ENCODE assay signal across 1 cellular context in the genomic region with DNA sequence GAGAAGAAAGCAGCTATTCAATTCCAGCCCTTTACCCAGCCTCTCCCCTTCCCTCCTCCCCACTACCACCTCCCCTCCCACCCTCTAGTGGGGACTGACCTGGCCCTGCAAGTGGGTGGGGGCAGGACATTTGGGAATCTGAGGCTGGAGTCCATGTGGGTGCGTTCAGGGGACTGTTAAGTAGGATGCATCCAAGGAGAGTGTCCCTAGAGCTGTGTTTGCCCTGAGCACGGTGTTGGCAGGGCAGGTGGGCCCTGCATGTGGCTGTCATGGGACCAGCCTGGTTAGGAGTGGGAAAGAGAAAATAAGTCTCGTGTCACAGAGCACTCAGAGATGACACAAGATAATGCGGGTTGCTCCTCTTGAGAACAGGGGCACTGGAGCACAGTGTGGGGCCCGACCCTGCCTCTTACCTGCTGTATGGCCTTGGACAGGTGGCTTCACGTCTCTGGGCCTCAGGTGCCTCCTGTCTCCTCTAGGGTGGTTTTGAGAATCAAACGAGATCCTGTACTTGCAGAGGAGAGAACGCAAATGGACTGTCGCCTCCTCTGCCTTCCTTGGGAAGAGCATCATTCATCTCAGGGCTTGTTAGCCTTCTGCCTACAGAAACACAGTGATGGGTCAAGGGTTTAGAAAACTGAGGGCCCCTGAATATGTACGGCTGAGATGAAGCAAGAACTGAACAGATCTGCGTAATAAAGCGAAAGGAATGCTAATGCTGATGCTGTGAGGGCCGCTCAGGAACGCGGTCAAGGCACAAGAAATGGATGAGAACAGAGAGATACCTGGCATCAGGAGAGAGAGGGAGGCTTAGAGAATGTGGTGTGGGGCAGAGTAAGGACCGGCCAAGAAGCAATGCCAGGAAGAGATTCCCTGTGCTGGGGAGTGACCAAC.
TF ChIP-seq lines count a peak whose summit lies in the region.

No MANE protein-coding gene starts in this region.

TF ChIP-seq in HepG2, 621 proteins besides CTCF, POLR2A, EP300 and RAD21 (continued from another document and continues in another):
- TF ChIP-seq, protein P1, sequence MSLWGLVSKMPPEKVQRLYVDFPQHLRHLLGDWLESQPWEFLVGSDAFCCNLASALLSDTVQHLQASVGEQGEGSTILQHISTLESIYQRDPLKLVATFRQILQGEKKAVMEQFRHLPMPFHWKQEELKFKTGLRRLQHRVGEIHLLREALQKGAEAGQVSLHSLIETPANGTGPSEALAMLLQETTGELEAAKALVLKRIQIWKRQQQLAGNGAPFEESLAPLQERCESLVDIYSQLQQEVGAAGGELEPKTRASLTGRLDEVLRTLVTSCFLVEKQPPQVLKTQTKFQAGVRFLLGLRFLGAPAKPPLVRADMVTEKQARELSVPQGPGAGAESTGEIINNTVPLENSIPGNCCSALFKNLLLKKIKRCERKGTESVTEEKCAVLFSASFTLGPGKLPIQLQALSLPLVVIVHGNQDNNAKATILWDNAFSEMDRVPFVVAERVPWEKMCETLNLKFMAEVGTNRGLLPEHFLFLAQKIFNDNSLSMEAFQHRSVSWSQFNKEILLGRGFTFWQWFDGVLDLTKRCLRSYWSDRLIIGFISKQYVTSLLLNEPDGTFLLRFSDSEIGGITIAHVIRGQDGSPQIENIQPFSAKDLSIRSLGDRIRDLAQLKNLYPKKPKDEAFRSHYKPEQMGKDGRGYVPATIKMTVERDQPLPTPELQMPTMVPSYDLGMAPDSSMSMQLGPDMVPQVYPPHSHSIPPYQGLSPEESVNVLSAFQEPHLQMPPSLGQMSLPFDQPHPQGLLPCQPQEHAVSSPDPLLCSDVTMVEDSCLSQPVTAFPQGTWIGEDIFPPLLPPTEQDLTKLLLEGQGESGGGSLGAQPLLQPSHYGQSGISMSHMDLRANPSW (CRISPR knock-in tag; IDR thresholded peaks at IDR 0.05; ENCODE audit: borderline replicate concordance): 0 out of 2 replicates have a peak, but pooled peaks have one; percentile 29
- TF ChIP-seq GTF2F1 (IDR thresholded peaks at IDR 0.05; ENCODE audit: low read length) (0 out of 2 replicates have a peak, but pooled peaks have one; percentile 13), ZNF224 (CRISPR knock-in tag; IDR thresholded peaks at IDR 0.05) (0 out of 2 replicates have a peak, but pooled peaks have one; percentile 1), SMYD3 (CRISPR knock-in tag; IDR thresholded peaks at IDR 0.05) (peak; percentile 72; the same call in 1 of the 2 replicates), HMG20A (CRISPR knock-in tag; IDR thresholded peaks at IDR 0.05; ENCODE audit: borderline replicate concordance) (peak; percentile 47), ZNF3 (CRISPR knock-in tag; IDR thresholded peaks at IDR 0.05) (no peak), AGO2 (optimal IDR thresholded peaks at IDR 0.05; ENCODE audit: low read depth, low read length) (peak; percentile 57), CAMTA2 (CRISPR knock-in tag; IDR thresholded peaks at IDR 0.05; ENCODE audit: borderline replicate concordance) (0 out of 2 replicates have a peak, but pooled peaks have one; percentile 64), ZNF616 (CRISPR knock-in tag; IDR thresholded peaks at IDR 0.05; ENCODE audit: low read depth) (no peak), MED8 (CRISPR knock-in tag; IDR thresholded peaks at IDR 0.05; ENCODE audit: insufficient replicate concordance) (no peak), ZBTB21 (CRISPR knock-in tag; IDR thresholded peaks at IDR 0.05) (0 out of 2 replicates have a peak, but pooled peaks have one; percentile 9), ZSCAN9 (CRISPR knock-in tag; IDR thresholded peaks at IDR 0.05; ENCODE audit: borderline replicate concordance) (peak; percentile 47), ZNF12 (CRISPR knock-in tag; IDR thresholded peaks at IDR 0.05) (no peak), ZNF580 (CRISPR knock-in tag; IDR thresholded peaks at IDR 0.05; ENCODE audit: borderline replicate concordance, low read depth) (no peak), ZBTB43 (CRISPR knock-in tag; conservative IDR thresholded peaks at IDR 0.05) (0 out of 2 replicates have a peak, but pooled peaks have one; percentile 31), MIXL1 (CRISPR knock-in tag; IDR thresholded peaks at IDR 0.05) (no peak), E2F5 (CRISPR knock-in tag; conservative IDR thresholded peaks at IDR 0.05) (0 out of 2 replicates have a peak, but pooled peaks have one; percentile 11), ZNF263 (CRISPR knock-in tag; IDR thresholded peaks at IDR 0.05) (peak; percentile 58), SALL1 (CRISPR knock-in tag; IDR thresholded peaks at IDR 0.05) (peak; percentile 81; the same call in 1 of the 2 replicates), RARA (CRISPR knock-in tag; IDR thresholded peaks at IDR 0.05) (peak; percentile 64), ZNF205 (CRISPR knock-in tag; IDR thresholded peaks at IDR 0.05) (peak; percentile 61), SIX1 (CRISPR knock-in tag; IDR thresholded peaks at IDR 0.05; ENCODE audit: borderline replicate concordance) (no peak), ZNF292 (CRISPR knock-in tag; IDR thresholded peaks at IDR 0.05; ENCODE audit: borderline replicate concordance, low read depth) (peak; percentile 73; the same call in 1 of the 2 replicates), MIER2 (CRISPR knock-in tag; IDR thresholded peaks at IDR 0.05) (no peak; the same call in 1 of the 2 replicates), ZNF138 (CRISPR knock-in tag; IDR thresholded peaks at IDR 0.05; ENCODE audit: low read depth) (peak; percentile 54; the same call in 1 of the 2 replicates), KAT7 (CRISPR knock-in tag; IDR thresholded peaks at IDR 0.05; ENCODE audit: borderline replicate concordance) (peak; percentile 69; the same call in 1 of the 2 replicates)
- TF ChIP-seq, protein P2, sequence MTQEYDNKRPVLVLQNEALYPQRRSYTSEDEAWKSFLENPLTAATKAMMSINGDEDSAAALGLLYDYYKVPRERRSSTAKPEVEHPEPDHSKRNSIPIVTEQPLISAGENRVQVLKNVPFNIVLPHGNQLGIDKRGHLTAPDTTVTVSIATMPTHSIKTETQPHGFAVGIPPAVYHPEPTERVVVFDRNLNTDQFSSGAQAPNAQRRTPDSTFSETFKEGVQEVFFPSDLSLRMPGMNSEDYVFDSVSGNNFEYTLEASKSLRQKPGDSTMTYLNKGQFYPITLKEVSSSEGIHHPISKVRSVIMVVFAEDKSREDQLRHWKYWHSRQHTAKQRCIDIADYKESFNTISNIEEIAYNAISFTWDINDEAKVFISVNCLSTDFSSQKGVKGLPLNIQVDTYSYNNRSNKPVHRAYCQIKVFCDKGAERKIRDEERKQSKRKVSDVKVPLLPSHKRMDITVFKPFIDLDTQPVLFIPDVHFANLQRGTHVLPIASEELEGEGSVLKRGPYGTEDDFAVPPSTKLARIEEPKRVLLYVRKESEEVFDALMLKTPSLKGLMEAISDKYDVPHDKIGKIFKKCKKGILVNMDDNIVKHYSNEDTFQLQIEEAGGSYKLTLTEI (CRISPR knock-in tag; conservative IDR thresholded peaks at IDR 0.05): no peak
- TF ChIP-seq, protein P3, sequence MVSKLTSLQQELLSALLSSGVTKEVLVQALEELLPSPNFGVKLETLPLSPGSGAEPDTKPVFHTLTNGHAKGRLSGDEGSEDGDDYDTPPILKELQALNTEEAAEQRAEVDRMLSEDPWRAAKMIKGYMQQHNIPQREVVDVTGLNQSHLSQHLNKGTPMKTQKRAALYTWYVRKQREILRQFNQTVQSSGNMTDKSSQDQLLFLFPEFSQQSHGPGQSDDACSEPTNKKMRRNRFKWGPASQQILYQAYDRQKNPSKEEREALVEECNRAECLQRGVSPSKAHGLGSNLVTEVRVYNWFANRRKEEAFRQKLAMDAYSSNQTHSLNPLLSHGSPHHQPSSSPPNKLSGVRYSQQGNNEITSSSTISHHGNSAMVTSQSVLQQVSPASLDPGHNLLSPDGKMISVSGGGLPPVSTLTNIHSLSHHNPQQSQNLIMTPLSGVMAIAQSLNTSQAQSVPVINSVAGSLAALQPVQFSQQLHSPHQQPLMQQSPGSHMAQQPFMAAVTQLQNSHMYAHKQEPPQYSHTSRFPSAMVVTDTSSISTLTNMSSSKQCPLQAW (CRISPR knock-in tag; IDR thresholded peaks at IDR 0.05): peak; percentile 27; the same call in 1 of the 2 replicates
- TF ChIP-seq, protein P4, sequence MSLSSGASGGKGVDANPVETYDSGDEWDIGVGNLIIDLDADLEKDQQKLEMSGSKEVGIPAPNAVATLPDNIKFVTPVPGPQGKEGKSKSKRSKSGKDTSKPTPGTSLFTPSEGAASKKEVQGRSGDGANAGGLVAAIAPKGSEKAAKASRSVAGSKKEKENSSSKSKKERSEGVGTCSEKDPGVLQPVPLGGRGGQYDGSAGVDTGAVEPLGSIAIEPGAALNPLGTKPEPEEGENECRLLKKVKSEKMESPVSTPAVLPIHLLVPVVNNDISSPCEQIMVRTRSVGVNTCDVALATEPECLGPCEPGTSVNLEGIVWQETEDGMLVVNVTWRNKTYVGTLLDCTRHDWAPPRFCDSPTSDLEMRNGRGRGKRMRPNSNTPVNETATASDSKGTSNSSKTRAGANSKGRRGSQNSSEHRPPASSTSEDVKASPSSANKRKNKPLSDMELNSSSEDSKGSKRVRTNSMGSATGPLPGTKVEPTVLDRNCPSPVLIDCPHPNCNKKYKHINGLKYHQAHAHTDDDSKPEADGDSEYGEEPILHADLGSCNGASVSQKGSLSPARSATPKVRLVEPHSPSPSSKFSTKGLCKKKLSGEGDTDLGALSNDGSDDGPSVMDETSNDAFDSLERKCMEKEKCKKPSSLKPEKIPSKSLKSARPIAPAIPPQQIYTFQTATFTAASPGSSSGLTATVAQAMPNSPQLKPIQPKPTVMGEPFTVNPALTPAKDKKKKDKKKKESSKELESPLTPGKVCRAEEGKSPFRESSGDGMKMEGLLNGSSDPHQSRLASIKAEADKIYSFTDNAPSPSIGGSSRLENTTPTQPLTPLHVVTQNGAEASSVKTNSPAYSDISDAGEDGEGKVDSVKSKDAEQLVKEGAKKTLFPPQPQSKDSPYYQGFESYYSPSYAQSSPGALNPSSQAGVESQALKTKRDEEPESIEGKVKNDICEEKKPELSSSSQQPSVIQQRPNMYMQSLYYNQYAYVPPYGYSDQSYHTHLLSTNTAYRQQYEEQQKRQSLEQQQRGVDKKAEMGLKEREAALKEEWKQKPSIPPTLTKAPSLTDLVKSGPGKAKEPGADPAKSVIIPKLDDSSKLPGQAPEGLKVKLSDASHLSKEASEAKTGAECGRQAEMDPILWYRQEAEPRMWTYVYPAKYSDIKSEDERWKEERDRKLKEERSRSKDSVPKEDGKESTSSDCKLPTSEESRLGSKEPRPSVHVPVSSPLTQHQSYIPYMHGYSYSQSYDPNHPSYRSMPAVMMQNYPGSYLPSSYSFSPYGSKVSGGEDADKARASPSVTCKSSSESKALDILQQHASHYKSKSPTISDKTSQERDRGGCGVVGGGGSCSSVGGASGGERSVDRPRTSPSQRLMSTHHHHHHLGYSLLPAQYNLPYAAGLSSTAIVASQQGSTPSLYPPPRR (CRISPR knock-in tag; IDR thresholded peaks at IDR 0.05; ENCODE audit: borderline replicate concordance): no peak; the same call in 1 of the 2 replicates
- TF ChIP-seq, protein P5, sequence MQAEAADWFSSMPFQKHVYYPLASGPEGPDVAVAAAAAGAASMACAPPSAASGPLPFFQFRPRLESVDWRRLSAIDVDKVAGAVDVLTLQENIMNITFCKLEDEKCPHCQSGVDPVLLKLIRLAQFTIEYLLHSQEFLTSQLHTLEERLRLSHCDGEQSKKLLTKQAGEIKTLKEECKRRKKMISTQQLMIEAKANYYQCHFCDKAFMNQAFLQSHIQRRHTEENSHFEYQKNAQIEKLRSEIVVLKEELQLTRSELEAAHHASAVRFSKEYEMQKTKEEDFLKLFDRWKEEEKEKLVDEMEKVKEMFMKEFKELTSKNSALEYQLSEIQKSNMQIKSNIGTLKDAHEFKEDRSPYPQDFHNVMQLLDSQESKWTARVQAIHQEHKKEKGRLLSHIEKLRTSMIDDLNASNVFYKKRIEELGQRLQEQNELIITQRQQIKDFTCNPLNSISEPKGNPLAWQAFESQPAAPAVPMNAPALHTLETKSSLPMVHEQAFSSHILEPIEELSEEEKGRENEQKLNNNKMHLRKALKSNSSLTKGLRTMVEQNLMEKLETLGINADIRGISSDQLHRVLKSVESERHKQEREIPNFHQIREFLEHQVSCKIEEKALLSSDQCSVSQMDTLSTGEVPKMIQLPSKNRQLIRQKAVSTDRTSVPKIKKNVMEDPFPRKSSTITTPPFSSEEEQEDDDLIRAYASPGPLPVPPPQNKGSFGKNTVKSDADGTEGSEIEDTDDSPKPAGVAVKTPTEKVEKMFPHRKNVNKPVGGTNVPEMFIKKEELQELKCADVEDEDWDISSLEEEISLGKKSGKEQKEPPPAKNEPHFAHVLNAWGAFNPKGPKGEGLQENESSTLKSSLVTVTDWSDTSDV (CRISPR knock-in tag; IDR thresholded peaks at IDR 0.05): no peak; the same call in 1 of the 2 replicates
- TF ChIP-seq, protein P6, sequence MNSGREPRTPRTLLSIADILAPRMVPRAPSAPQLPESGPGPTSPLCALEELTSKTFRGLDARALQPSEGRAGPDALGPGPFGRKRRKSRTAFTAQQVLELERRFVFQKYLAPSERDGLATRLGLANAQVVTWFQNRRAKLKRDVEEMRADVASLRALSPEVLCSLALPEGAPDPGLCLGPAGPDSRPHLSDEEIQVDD (CRISPR knock-in tag; IDR thresholded peaks at IDR 0.05; ENCODE audit: borderline replicate concordance): no peak
- TF ChIP-seq, protein P7, sequence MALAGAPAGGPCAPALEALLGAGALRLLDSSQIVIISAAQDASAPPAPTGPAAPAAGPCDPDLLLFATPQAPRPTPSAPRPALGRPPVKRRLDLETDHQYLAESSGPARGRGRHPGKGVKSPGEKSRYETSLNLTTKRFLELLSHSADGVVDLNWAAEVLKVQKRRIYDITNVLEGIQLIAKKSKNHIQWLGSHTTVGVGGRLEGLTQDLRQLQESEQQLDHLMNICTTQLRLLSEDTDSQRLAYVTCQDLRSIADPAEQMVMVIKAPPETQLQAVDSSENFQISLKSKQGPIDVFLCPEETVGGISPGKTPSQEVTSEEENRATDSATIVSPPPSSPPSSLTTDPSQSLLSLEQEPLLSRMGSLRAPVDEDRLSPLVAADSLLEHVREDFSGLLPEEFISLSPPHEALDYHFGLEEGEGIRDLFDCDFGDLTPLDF (CRISPR knock-in tag; IDR thresholded peaks at IDR 0.05): no peak
